1 cellular context compared by ENCODE assay signal in the genomic region with DNA sequence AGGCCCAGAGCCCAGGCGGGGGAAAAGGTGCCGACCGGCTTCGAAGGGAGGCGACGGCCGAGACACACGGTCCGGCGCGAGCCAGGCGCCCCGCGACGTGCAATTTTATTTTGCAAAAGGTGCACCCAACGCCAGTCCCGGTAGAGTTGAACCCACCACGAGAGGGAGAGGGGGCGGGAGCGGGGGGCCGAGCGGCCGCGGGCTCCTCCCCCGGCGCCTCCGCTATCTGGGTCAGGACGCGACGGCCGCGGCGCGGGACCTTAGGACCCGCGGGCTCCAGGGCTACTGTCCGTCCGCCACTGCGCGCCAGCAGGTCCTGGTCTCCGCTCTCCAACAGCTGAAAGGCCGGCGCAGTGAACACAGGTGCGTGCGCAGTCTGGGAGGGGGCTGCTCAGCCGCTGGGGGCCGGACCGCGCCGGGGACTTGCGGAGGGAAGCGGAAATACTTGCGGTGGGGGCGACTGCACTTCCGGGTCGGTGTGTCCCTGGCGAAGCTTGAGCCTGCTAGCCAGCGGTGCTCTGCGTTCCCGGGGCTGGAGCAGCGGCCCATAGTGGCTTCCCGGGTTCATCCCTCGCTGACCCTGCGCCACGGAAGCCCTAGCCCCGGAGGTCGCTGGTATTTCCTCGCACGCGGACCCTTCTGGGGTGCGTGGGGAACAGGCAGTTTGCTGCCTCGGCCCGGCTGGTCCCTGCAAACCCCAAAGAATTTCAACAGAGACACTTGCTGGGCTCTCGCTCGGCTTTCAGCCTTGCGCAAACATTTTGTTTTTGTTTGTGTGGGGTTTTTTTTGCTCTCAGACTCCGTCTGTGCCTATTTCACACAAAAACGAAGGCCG.
TF ChIP-seq lines count a peak whose summit lies in the region.

RMDN2 (plus strand) TSS at position 225 of the 835 bp plus-strand sequence. CDS start 3,991 bp downstream, outside the sequence.

TF ChIP-seq in HepG2, 621 proteins besides CTCF, POLR2A, EP300 and RAD21 (continued from another document and continues in another):
- TF ChIP-seq ZNF770 (CRISPR knock-in tag; IDR thresholded peaks at IDR 0.05), result peak; percentile 77; the same call in 1 of the 2 replicates
- TF ChIP-seq PHF8 (CRISPR knock-in tag; IDR thresholded peaks at IDR 0.05), result peak; percentile 93
- no peak for TF ChIP-seq ATF1 (CRISPR knock-in tag; IDR thresholded peaks at IDR 0.05)
- TF ChIP-seq ATF3 (CRISPR knock-in tag; IDR thresholded peaks at IDR 0.05), result peak; percentile 31
- TF ChIP-seq ZNF660 (CRISPR knock-in tag; IDR thresholded peaks at IDR 0.05; ENCODE audit: borderline replicate concordance, low read depth), result no peak
- no peak for TF ChIP-seq ZFP36 (IDR thresholded peaks at IDR 0.05; ENCODE audit: borderline replicate concordance, low read depth, low read length, partially characterized antibody)
- 0 out of 2 replicates have a peak, but pooled peaks have one; percentile 46 for TF ChIP-seq ZSCAN20 (CRISPR knock-in tag; IDR thresholded peaks at IDR 0.05; ENCODE audit: borderline replicate concordance)
- no peak for TF ChIP-seq ATRX (CRISPR knock-in tag; IDR thresholded peaks at IDR 0.05; ENCODE audit: borderline replicate concordance)
- TF ChIP-seq ZNF549 (CRISPR knock-in tag; IDR thresholded peaks at IDR 0.05), result peak; percentile 78; the same call in 1 of the 2 replicates
- TF ChIP-seq HDAC1 (CRISPR knock-in tag; IDR thresholded peaks at IDR 0.05), result peak; percentile 97
- TF ChIP-seq, protein P1, sequence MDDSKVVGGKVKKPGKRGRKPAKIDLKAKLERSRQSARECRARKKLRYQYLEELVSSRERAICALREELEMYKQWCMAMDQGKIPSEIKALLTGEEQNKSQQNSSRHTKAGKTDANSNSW (CRISPR knock-in tag; IDR thresholded peaks at IDR 0.05; ENCODE audit: borderline replicate concordance), result peak; percentile 95; the same call in 1 of the 2 replicates
- TF ChIP-seq ZFP37 (CRISPR knock-in tag; IDR thresholded peaks at IDR 0.05; ENCODE audit: borderline replicate concordance), result no peak
- peak; percentile 87 for TF ChIP-seq ZBTB39 (CRISPR knock-in tag; IDR thresholded peaks at IDR 0.05)
- no peak for TF ChIP-seq CHD4 (IDR thresholded peaks at IDR 0.05; ENCODE audit: borderline replicate concordance, low read length)
- peak; percentile 36; the same call in 1 of the 2 replicates for TF ChIP-seq DPF2 (CRISPR knock-in tag; IDR thresholded peaks at IDR 0.05; ENCODE audit: borderline replicate concordance, low read depth)
- no peak; the same call in 1 of the 2 replicates for TF ChIP-seq ZNF776 (CRISPR knock-in tag; IDR thresholded peaks at IDR 0.05)
- no peak; the same call in 1 of the 2 replicates for TF ChIP-seq ZNF296 (CRISPR knock-in tag; conservative IDR thresholded peaks at IDR 0.05)
- TF ChIP-seq ZNF543 (CRISPR knock-in tag; IDR thresholded peaks at IDR 0.05), result peak; percentile 98
- peak; percentile 85 for TF ChIP-seq BORCS8-MEF2B (CRISPR knock-in tag; IDR thresholded peaks at IDR 0.05)
- TF ChIP-seq ZNF766 (CRISPR knock-in tag; IDR thresholded peaks at IDR 0.05; ENCODE audit: borderline replicate concordance), result peak; percentile 97; the same call in 1 of the 2 replicates
- TF ChIP-seq, protein P2, sequence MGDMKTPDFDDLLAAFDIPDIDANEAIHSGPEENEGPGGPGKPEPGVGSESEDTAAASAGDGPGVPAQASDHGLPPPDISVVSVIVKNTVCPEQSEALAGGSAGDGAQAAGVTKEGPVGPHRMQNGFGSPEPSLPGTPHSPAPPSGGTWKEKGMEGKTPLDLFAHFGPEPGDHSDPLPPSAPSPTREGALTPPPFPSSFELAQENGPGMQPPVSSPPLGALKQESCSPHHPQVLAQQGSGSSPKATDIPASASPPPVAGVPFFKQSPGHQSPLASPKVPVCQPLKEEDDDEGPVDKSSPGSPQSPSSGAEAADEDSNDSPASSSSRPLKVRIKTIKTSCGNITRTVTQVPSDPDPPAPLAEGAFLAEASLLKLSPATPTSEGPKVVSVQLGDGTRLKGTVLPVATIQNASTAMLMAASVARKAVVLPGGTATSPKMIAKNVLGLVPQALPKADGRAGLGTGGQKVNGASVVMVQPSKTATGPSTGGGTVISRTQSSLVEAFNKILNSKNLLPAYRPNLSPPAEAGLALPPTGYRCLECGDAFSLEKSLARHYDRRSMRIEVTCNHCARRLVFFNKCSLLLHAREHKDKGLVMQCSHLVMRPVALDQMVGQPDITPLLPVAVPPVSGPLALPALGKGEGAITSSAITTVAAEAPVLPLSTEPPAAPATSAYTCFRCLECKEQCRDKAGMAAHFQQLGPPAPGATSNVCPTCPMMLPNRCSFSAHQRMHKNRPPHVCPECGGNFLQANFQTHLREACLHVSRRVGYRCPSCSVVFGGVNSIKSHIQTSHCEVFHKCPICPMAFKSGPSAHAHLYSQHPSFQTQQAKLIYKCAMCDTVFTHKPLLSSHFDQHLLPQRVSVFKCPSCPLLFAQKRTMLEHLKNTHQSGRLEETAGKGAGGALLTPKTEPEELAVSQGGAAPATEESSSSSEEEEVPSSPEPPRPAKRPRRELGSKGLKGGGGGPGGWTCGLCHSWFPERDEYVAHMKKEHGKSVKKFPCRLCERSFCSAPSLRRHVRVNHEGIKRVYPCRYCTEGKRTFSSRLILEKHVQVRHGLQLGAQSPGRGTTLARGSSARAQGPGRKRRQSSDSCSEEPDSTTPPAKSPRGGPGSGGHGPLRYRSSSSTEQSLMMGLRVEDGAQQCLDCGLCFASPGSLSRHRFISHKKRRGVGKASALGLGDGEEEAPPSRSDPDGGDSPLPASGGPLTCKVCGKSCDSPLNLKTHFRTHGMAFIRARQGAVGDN (CRISPR knock-in tag; IDR thresholded peaks at IDR 0.05), result peak; percentile 98
- TF ChIP-seq TRIM24 (CRISPR knock-in tag; IDR thresholded peaks at IDR 0.05), result peak; percentile 30; the same call in 1 of the 2 replicates
- peak; percentile 79; the same call in 1 of the 2 replicates for TF ChIP-seq ZFP62 (CRISPR knock-in tag; IDR thresholded peaks at IDR 0.05)
- TF ChIP-seq SOX6 (IDR thresholded peaks at IDR 0.05), result no peak
- TF ChIP-seq SOX6 (CRISPR knock-in tag; IDR thresholded peaks at IDR 0.05), result peak; percentile 94
- TF ChIP-seq REXO4 (CRISPR knock-in tag; IDR thresholded peaks at IDR 0.05; ENCODE audit: borderline replicate concordance), result peak; percentile 84
- peak; percentile 97 for TF ChIP-seq ZNF574 (CRISPR knock-in tag; IDR thresholded peaks at IDR 0.05)
- TF ChIP-seq SNAPC2 (CRISPR knock-in tag; IDR thresholded peaks at IDR 0.05), result peak; percentile 83; the same call in 1 of the 2 replicates
- TF ChIP-seq BATF2 (CRISPR knock-in tag; IDR thresholded peaks at IDR 0.05), result peak; percentile 91; the same call in 1 of the 2 replicates
- TF ChIP-seq, protein P3, sequence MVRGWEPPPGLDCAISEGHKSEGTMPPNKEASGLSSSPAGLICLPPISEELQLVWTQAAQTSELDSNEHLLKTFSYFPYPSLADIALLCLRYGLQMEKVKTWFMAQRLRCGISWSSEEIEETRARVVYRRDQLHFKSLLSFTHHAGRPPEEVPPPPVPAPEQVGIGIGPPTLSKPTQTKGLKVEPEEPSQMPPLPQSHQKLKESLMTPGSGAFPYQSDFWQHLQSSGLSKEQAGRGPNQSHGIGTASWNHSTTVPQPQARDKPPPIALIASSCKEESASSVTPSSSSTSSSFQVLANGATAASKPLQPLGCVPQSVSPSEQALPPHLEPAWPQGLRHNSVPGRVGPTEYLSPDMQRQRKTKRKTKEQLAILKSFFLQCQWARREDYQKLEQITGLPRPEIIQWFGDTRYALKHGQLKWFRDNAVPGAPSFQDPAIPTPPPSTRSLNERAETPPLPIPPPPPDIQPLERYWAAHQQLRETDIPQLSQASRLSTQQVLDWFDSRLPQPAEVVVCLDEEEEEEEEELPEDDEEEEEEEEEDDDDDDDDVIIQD (CRISPR knock-in tag; IDR thresholded peaks at IDR 0.05; ENCODE audit: low read depth), result peak; percentile 87; the same call in 1 of the 2 replicates
- TF ChIP-seq NR1H2 (CRISPR knock-in tag; IDR thresholded peaks at IDR 0.05; ENCODE audit: borderline replicate concordance, low read depth), result no peak; the same call in 1 of the 2 replicates
- TF ChIP-seq ZNF558 (CRISPR knock-in tag; IDR thresholded peaks at IDR 0.05; ENCODE audit: borderline replicate concordance), result peak; percentile 65
- peak; percentile 64 for TF ChIP-seq ZNF121 (CRISPR knock-in tag; IDR thresholded peaks at IDR 0.05)
- TF ChIP-seq ZNF335 (CRISPR knock-in tag; IDR thresholded peaks at IDR 0.05), result peak; percentile 89
- no peak for TF ChIP-seq MBD4 (IDR thresholded peaks at IDR 0.05; ENCODE audit: borderline replicate concordance, low read length)
- TF ChIP-seq, protein P4, sequence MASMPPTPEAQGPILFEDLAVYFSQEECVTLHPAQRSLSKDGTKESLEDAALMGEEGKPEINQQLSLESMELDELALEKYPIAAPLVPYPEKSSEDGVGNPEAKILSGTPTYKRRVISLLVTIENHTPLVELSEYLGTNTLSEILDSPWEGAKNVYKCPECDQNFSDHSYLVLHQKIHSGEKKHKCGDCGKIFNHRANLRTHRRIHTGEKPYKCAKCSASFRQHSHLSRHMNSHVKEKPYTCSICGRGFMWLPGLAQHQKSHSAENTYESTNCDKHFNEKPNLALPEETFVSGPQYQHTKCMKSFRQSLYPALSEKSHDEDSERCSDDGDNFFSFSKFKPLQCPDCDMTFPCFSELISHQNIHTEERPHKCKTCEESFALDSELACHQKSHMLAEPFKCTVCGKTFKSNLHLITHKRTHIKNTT (CRISPR knock-in tag; IDR thresholded peaks at IDR 0.05), result 0 out of 2 replicates have a peak, but pooled peaks have one; percentile 61
- 0 out of 2 replicates have a peak, but pooled peaks have one; percentile 37 for TF ChIP-seq ZKSCAN1 (IDR thresholded peaks at IDR 0.05; ENCODE audit: low read length)
- TF ChIP-seq, protein P5, sequence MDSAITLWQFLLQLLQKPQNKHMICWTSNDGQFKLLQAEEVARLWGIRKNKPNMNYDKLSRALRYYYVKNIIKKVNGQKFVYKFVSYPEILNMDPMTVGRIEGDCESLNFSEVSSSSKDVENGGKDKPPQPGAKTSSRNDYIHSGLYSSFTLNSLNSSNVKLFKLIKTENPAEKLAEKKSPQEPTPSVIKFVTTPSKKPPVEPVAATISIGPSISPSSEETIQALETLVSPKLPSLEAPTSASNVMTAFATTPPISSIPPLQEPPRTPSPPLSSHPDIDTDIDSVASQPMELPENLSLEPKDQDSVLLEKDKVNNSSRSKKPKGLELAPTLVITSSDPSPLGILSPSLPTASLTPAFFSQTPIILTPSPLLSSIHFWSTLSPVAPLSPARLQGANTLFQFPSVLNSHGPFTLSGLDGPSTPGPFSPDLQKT (CRISPR knock-in tag; IDR thresholded peaks at IDR 0.05; ENCODE audit: borderline replicate concordance), result peak; percentile 80; the same call in 1 of the 2 replicates
